14 cellular contexts compared by ENCODE assay signal in the genomic region with DNA sequence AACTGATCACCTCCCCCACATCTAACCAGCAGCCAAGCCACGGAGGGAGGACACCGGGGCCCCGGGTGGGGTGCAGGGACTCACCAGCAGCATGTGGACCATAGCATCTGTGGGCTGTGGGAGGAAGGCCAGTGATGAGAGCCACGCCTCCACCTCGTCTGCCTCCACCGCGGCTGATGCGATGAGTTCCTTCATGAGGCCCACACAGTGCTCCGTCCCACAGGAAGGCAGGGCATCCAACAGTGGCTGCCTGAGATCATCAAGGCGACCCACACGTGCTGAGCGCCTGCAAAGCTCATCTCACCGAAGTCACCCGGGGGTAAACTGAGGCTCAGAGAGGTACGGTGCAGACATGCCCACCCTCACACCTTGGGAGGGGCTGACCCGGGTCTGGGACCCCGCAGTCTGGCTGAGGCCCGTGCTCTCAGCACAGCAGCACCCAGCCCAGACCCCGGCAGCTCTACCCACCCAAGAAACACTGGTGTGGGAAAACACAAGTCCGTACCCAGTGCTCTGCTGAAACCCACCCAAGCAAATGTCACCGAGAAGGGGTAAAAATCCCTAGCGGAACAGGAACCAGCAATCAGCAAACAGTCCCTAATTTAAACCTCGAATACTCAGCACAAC.
DNase-seq lines count a peak whose midpoint lies in the region; ATAC-seq and TF ChIP-seq lines count a peak whose summit lies in the region.
"Had no signal": no experiment of that assay in that cellular context is flagged by ENCODE, and none has a peak within 500 bp of the region (broad histone marks: within the 10 kb centered on the region; RNA-seq: fewer than 3 reads in every experiment).

No MANE protein-coding gene starts in this region.

- H3K4me1 Mint-ChIP-seq in natural killer cell treated with Interleukin-12 subunit alpha and Interleukin-12 subunit beta and Interleukin-15 and Interleukin-18, amount 100 ng/mL, for 72 hours (ENCODE audit: low read depth in 2 of 2) = peaks cover 12 to 15% of the 10 kb centered on the region in 2 donors
- peaks cover 16 to 20% of the 10 kb centered on the region in 2 donors for H3K4me1 Mint-ChIP-seq in natural killer cell

- no peaks in the 10 kb centered on the region for H3K36me3 ChIP-seq in NT2/D1 (ENCODE audit: insufficient read depth, insufficient read length, low read length)
- H3K36me3 ChIP-seq in iPS-20b (ENCODE audit: insufficient read depth, low read depth, low read length) = no peaks in the 10 kb centered on the region

- H3K4me1 ChIP-seq in NT2/D1 (ENCODE audit: insufficient read depth, insufficient read length) (peaks cover 35% of the 10 kb centered on the region), iPS-20b (ENCODE audit: insufficient read depth, low read length) (peaks cover 16% of the 10 kb centered on the region)

- H3K36me3 Mint-ChIP-seq in natural killer cell treated with Interleukin-12 subunit alpha and Interleukin-12 subunit beta and Interleukin-15 and Interleukin-18, amount 100 ng/mL, for 72 hours = no peaks in the 10 kb centered on the region
- H3K36me3 Mint-ChIP-seq in natural killer cell = no peaks in the 10 kb centered on the region
- H3K36me3 Mint-ChIP-seq: CD4-positive, CD25-positive, alpha-beta regulatory T cell had no signal

- ATAC-seq in natural killer cell treated with Interleukin-12 subunit alpha and Interleukin-12 subunit beta and Interleukin-15 and Interleukin-18, amount 100 ng/mL, for 72 hours = peak; percentile 11 to 25
- ATAC-seq in natural killer cell = no peak

- no peaks in the 10 kb centered on the region for H3K9me3 Mint-ChIP-seq in natural killer cell treated with Interleukin-12 subunit alpha and Interleukin-12 subunit beta and Interleukin-15 and Interleukin-18, amount 100 ng/mL, for 72 hours
- no peaks in the 10 kb centered on the region for H3K9me3 Mint-ChIP-seq in natural killer cell
- H3K9me3 Mint-ChIP-seq: CD4-positive, CD25-positive, alpha-beta regulatory T cell had no signal

- H3K4me3 ChIP-seq in NT2/D1 (ENCODE audit: insufficient read length, low read depth) (no peak overlapping the region), iPS-20b (ENCODE audit: low read length) (peak overlapping the region; percentile 9; the same call in 1 of the 2 replicates)

- H3K27ac ChIP-seq in iPS-20b (ENCODE audit: low read length) = no peak overlapping the region

- H3K9ac ChIP-seq in NT2/D1 (ENCODE audit: insufficient read length, low read depth) (peak overlapping the region; percentile 33), iPS-20b (ENCODE audit: low read depth, low read length) (no peak overlapping the region)

- no peak for TF ChIP-seq CTCF in natural killer cell (IDR thresholded peaks at IDR 0.05)

- intact Hi-C loops in natural killer cell (cut with micrococcal nuclease) = no loop called here

- no peak for DNase-seq in natural killer cell treated with Interleukin-12 subunit alpha and Interleukin-12 subunit beta and Interleukin-15 and Interleukin-18, amount 100 ng/mL, for 72 hours (ENCODE audit: low spot score)
- DNase-seq in natural killer cell (no peak), NT2/D1 (ENCODE audit: low read depth, low spot score) (no peak), NCI-H1417 (lab: John Stamatoyannopoulos, UW) (no peak), iPS-NIHi11 (ENCODE audit: low spot score) (no peak)
- no peak for DNase-seq in stimulated activated naive CD4-positive, alpha-beta T cell treated with Interleukin-2 at 50 U/mL for 16 hours (lab: John Stamatoyannopoulos, UW)
- DNase-seq: Caco-2; CD4-positive, CD25-positive, alpha-beta regulatory T cell; DMS79 treated with DMSO at 0.1 percent for 48 hours; NCI-H1436 treated with DMSO at 0.1 percent for 48 hours; NCI-H2029 treated with DMSO at 0.1 percent for 48 hours; NCI-H774; SW 1271 had no signal

- H3K27me3 ChIP-seq in NT2/D1 (ENCODE audit: insufficient read depth, insufficient read length) (no peaks in the 10 kb centered on the region), iPS-20b (ENCODE audit: insufficient read depth, low read length) (no peaks in the 10 kb centered on the region)

- H3K27ac Mint-ChIP-seq in natural killer cell treated with Interleukin-12 subunit alpha and Interleukin-12 subunit beta and Interleukin-15 and Interleukin-18, amount 100 ng/mL, for 72 hours = no peak overlapping the region
- no peak overlapping the region for H3K27ac Mint-ChIP-seq in natural killer cell
- H3K27ac Mint-ChIP-seq: CD4-positive, CD25-positive, alpha-beta regulatory T cell had no signal

- H3K27me3 Mint-ChIP-seq in natural killer cell treated with Interleukin-12 subunit alpha and Interleukin-12 subunit beta and Interleukin-15 and Interleukin-18, amount 100 ng/mL, for 72 hours = no peaks in the 10 kb centered on the region
- no peaks in the 10 kb centered on the region for H3K27me3 Mint-ChIP-seq in natural killer cell (ENCODE audit: low read depth in 2 of 2)

- no peak overlapping the region for H3K4me3 Mint-ChIP-seq in natural killer cell treated with Interleukin-12 subunit alpha and Interleukin-12 subunit beta and Interleukin-15 and Interleukin-18, amount 100 ng/mL, for 72 hours
- H3K4me3 Mint-ChIP-seq in natural killer cell = no peak overlapping the region
- H3K4me3 Mint-ChIP-seq: CD4-positive, CD25-positive, alpha-beta regulatory T cell had no signal

- H3K9me3 ChIP-seq in NT2/D1 (ENCODE audit: insufficient read depth, low read length) (no peaks in the 10 kb centered on the region), iPS-20b (ENCODE audit: insufficient read depth, low read depth, low read length) (no peaks in the 10 kb centered on the region)
- H3K9me3 ChIP-seq: Caco-2 had no signal

Comparison
In these comparisons a context has a peak if more than half of its experiments do, and no peak if none do; other contexts are left out.
1. ATAC-seq: peak in natural killer cell treated with Interleukin-12 subunit alpha and Interleukin-12 subunit beta and Interleukin-15 and Interleukin-18, amount 100 ng/mL, for 72 hours (2 of 2); none in natural killer cell (0 of 3).